In the genomic region with DNA sequence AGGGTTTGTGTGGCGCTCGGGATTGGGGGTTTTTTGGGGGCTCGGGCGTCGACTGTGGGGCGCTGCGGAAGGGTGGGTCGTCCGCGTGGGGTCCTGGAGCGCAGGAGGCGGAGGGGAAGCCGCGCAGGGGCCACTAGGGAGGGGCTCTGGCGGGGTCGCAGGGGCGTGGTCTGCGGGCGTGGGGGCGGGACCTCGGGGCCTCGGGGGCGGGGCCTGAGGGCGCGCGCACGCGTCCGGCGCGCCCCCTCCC, we compare ENCODE assay signal across 8 cellular contexts. TPM values are rescaled to one million over a fixed set of nuclear protein-coding genes. Genes with fewer than 3 reads are reported as not detected.
DNase-seq lines count a peak whose midpoint lies in the region; ATAC-seq, FAIRE-seq and TF ChIP-seq lines count a peak whose summit lies in the region.
"Not testable (repeated sequence)": the region's sequence is repeated elsewhere in the genome, so short reads cannot be mapped to it uniquely, and the experiment has no call there.

EPN2 (plus strand) TSS at position 228 of the 250 bp plus-strand sequence. CDS start 45,754 bp downstream, outside the sequence.

- not testable (repeated sequence) for H3K9me3 Mint-ChIP-seq in astrocyte (ENCODE audit: unreplicated experiment)

- H3K4me1 Mint-ChIP-seq in astrocyte (ENCODE audit: low read depth, unreplicated experiment) = not testable (repeated sequence)

- H3K27ac ChIP-seq in astrocyte (ENCODE audit: low read depth, low read length) (peak within 1 kb of the TSS; percentile 64), lower lobe of right lung (peak within 1 kb of the TSS; percentile 88), thoracic aorta (peak within 1 kb of the TSS; percentile 61 to 63)

- FAIRE-seq in astrocyte (lab: Jason Lieb, UNC) = not testable (repeated sequence)

- H3K36me3 ChIP-seq in astrocyte (ENCODE audit: insufficient read depth, low read length); lower lobe of right lung; thoracic aorta: not testable (repeated sequence)

- TF ChIP-seq CTCF in astrocyte (IDR thresholded peaks at IDR 0.05; ENCODE audit: insufficient read depth, low read depth, low read length); fibroblast of the aortic adventitia (IDR thresholded peaks at IDR 0.05; ENCODE audit: insufficient read depth, low read length); lower lobe of right lung (IDR thresholded peaks at IDR 0.05); thoracic aorta (IDR thresholded peaks at IDR 0.05): not testable (repeated sequence)

- H3K9ac ChIP-seq in astrocyte (ENCODE audit: low read length) = peak within 1 kb of the TSS; percentile 91

- peak within 1 kb of the TSS; percentile 78 for H3K27ac Mint-ChIP-seq in astrocyte (ENCODE audit: unreplicated experiment)

- H3K4me3 ChIP-seq in astrocyte (ENCODE audit: insufficient read depth, low read depth, low read length) (peak within 1 kb of the TSS; percentile 77), fibroblast of the aortic adventitia (ENCODE audit: low read depth, low read length) (peak within 1 kb of the TSS; percentile 90), lower lobe of right lung (peak within 1 kb of the TSS; percentile 93), skeletal muscle cell (ENCODE audit: low read depth, low read length) (peak within 1 kb of the TSS; percentile 99), thoracic aorta (peak within 1 kb of the TSS; percentile 83)

- peak within 1 kb of the TSS; percentile 80 for H2AFZ ChIP-seq in astrocyte (ENCODE audit: low read depth, low read length)

- peak within 1 kb of the TSS; percentile 98 for H3K4me2 ChIP-seq in astrocyte (ENCODE audit: low read length)

- in situ Hi-C loops in Caki2 (cut with HindIII; ENCODE audit: low pct_unique_long_range_greater_than_20kb, low sequenced_read_pairs) = not testable (repeated sequence)

- H3K27me3 Mint-ChIP-seq in astrocyte (ENCODE audit: low read depth, unreplicated experiment) = not testable (repeated sequence)

- intact Hi-C loops in lower lobe of right lung (cut with DNase I) = not testable (repeated sequence)

- H3K79me2 ChIP-seq in astrocyte (ENCODE audit: insufficient read depth, low read length) = peaks cover 43% of the 10 kb centered on the region

- not testable (repeated sequence) for H3K9me3 ChIP-seq in astrocyte (ENCODE audit: insufficient read depth, low read depth, low read length); lower lobe of right lung; thoracic aorta

- H3K36me3 Mint-ChIP-seq in astrocyte (ENCODE audit: low read depth, unreplicated experiment) = not testable (repeated sequence)

- H4K20me1 ChIP-seq in astrocyte (ENCODE audit: insufficient read depth, low read length) = peaks cover 33% of the 10 kb centered on the region

- H3K4me1 ChIP-seq in astrocyte (ENCODE audit: insufficient read depth, low read length) = not testable (repeated sequence)
- H3K4me1 ChIP-seq in lower lobe of right lung (peaks cover 34% of the 10 kb centered on the region), thoracic aorta (ENCODE audit: control insufficient read depth in 1 of 2, low read depth in 2 of 2) (peaks cover 4 to 18% of the 10 kb centered on the region in 2 donors)

- peak; percentile 94 to 96 for ATAC-seq in lower lobe of right lung
- peak; percentile 86 for ATAC-seq in thoracic aorta (ENCODE audit: insufficient number of reproducible peaks, low FRiP score, low read depth)

- not testable (repeated sequence) for H3K27me3 ChIP-seq in astrocyte (ENCODE audit: insufficient read depth, low read length); lower lobe of right lung (ENCODE audit: low read depth); thoracic aorta (replicated peaks; ENCODE audit: insufficient read depth)

- not testable (repeated sequence) for DNase-seq in Caki2 (ENCODE audit: low read depth); astrocyte (ENCODE audit: low read depth); skeletal muscle cell (ENCODE audit: low read depth); thoracic aorta (ENCODE audit: low spot score)
- DNase-seq in HuH-7 (ENCODE audit: low spot score) (peak; percentile 36), fibroblast of the aortic adventitia (ENCODE audit: low read depth) (peak; percentile 47), lower lobe of right lung (peak; percentile 80)
- peak; percentile 42 for DNase-seq in activated CD4-positive, alpha-beta T cell treated with anti-CD3 and anti-CD28 coated beads for 1 hour

- peak within 1 kb of the TSS; percentile 90 for H3K4me3 Mint-ChIP-seq in astrocyte (ENCODE audit: unreplicated experiment)

RNA-seq across cellular contexts. Expression of gene EPN2, which starts in this region (rescaled TPM):
- total RNA-seq in Caki2 (2014; rRNA removed; shearing (Covaris generic); ENCODE audit: low replicate concordance) = 14.8 and 19.1 TPM in 2 replicates
- total RNA-seq in astrocyte (40.5 and 48.7 TPM in 2 replicates), fibroblast of the aortic adventitia (ENCODE audit: low replicate concordance) (30.7 and 31.2 TPM in 2 replicates), lower lobe of right lung (66.2 TPM), thoracic aorta (10 to 100 TPM; 28.7 to 47.9 TPM)
